In genomic region chr9:100601216-100601615, GRCh38 we compare ENCODE assay signal across 9 cellular contexts. TPM values are rescaled to one million over a fixed set of nuclear protein-coding genes. Genes with fewer than 3 reads are reported as not detected.
DNase-seq lines count a peak whose midpoint lies in the region; ATAC-seq and TF ChIP-seq lines count a peak whose summit lies in the region.
"Had no signal": no experiment of that assay in that cellular context is flagged by ENCODE, and none has a peak within 500 bp of the region (broad histone marks: within the 10 kb centered on the region; RNA-seq: fewer than 3 reads in every experiment).

No MANE protein-coding gene starts in this region.

- H3K4me3 ChIP-seq in epithelial cell of proximal tubule (ENCODE audit: low read depth, low read length): no peak overlapping the region
- H3K4me3 ChIP-seq in effector memory CD4-positive, alpha-beta T cell (ENCODE audit: insufficient read depth, low read depth, low read length, poor library complexity, severe bottlenecking): no peak overlapping the region

- H3K4me1 ChIP-seq in effector memory CD4-positive, alpha-beta T cell (ENCODE audit: control insufficient read depth, insufficient read depth, low read length, poor library complexity, severe bottlenecking): no peaks in the 10 kb centered on the region

- no peaks in the 10 kb centered on the region for H3K9me3 Mint-ChIP-seq in CD4-positive, alpha-beta T cell
- H3K9me3 Mint-ChIP-seq in neural crest cell: no peaks in the 10 kb centered on the region

- CTCF ChIA-PET in CD4-positive, alpha-beta T cell (lab: Charles Lee): no interaction called here

- no peak overlapping the region for H3K27ac ChIP-seq in CD4-positive, alpha-beta T cell (ENCODE audit: low read depth, low read length)
- H3K27ac ChIP-seq in effector memory CD4-positive, alpha-beta T cell (ENCODE audit: insufficient read depth, low read length, poor library complexity, severe bottlenecking): no peak overlapping the region
- H3K27ac ChIP-seq: neutrophil had no signal

- TF ChIP-seq CTCF in CD4-positive, alpha-beta T cell (IDR thresholded peaks at IDR 0.05): peak; percentile 29
- TF ChIP-seq CTCF in epithelial cell of proximal tubule (conservative IDR thresholded peaks at IDR 0.05; ENCODE audit: low read depth, low read length) (peak; percentile 84), neural crest cell (conservative IDR thresholded peaks at IDR 0.05) (peak; percentile 72)

- H3K27me3 ChIP-seq in CD4-positive, alpha-beta T cell (ENCODE audit: control insufficient read depth, insufficient read depth, low read length): no peaks in the 10 kb centered on the region
- H3K27me3 ChIP-seq in effector memory CD4-positive, alpha-beta T cell (replicated peaks; ENCODE audit: control insufficient read depth, insufficient read depth, low read length, poor library complexity, severe bottlenecking): no peaks in the 10 kb centered on the region

- POLR2A ChIA-PET in CD4-positive, alpha-beta T cell (lab: Charles Lee): no interaction called here

- ATAC-seq in CD4-positive, alpha-beta T cell (ENCODE audit: poor library complexity): no peak
- peak; percentile 70 for ATAC-seq in GM18861 (IDR thresholded peaks at IDR 0.05; ENCODE audit: unreplicated experiment)
- peak; percentile 65 for ATAC-seq in HG03103 (IDR thresholded peaks at IDR 0.05; ENCODE audit: low read depth, unreplicated experiment)

- intact Hi-C loops in CD4-positive, alpha-beta T cell (cut with DNase I, micrococcal nuclease): loop anchor here in 1 of 2 experiments (2.0 kb wide), 1 partner anchor 710 kb away; no protein-coding TSS in a partner anchor

- H3K36me3 ChIP-seq in effector memory CD4-positive, alpha-beta T cell (ENCODE audit: control insufficient read depth, insufficient read depth, low read length): no peaks in the 10 kb centered on the region
- H3K36me3 ChIP-seq: neutrophil had no signal

- no peaks in the 10 kb centered on the region for H3K36me3 Mint-ChIP-seq in CD4-positive, alpha-beta T cell (ENCODE audit: low read depth)
- no peaks in the 10 kb centered on the region for H3K36me3 Mint-ChIP-seq in neural crest cell (ENCODE audit: low read depth)

- DNase-seq in CD4-positive, alpha-beta T cell: peak in 3 of 10 experiments; percentile 15 to 16 (median 15)
- DNase-seq in NCI-H2107 treated with DMSO at 0.1 percent for 48 hours (lab: John Stamatoyannopoulos, UW; ENCODE audit: unreplicated experiment) (peak; percentile 91), T-helper 2 cell (peak in 3 of 5 experiments; percentile 5 to 58 (median 6)), epithelial cell of proximal tubule (ENCODE audit: low read depth) (no peak), neural crest cell (ENCODE audit: low read depth, low spot score) (peak; percentile 52)
- DNase-seq in effector memory CD4-positive, alpha-beta T cell: no peak

- H3K4me3 Mint-ChIP-seq in CD4-positive, alpha-beta T cell: peak overlapping the region; percentile 80
- peak overlapping the region; percentile 44 for H3K4me3 Mint-ChIP-seq in neural crest cell

- no peak overlapping the region for H3K27ac Mint-ChIP-seq in CD4-positive, alpha-beta T cell
- no peak overlapping the region for H3K27ac Mint-ChIP-seq in neural crest cell (ENCODE audit: unreplicated experiment)

- H3K27me3 Mint-ChIP-seq in CD4-positive, alpha-beta T cell: no peaks in the 10 kb centered on the region
- peaks cover 22% of the 10 kb centered on the region for H3K27me3 Mint-ChIP-seq in neural crest cell (ENCODE audit: low read depth)

- H3K9me3 ChIP-seq in CD4-positive, alpha-beta T cell (ENCODE audit: control insufficient read depth, low read length): no peaks in the 10 kb centered on the region
- H3K9me3 ChIP-seq in effector memory CD4-positive, alpha-beta T cell (ENCODE audit: control insufficient read depth, low read length): no peaks in the 10 kb centered on the region
- H3K9me3 ChIP-seq: neutrophil had no signal

- H3K4me1 Mint-ChIP-seq in CD4-positive, alpha-beta T cell (ENCODE audit: low read depth): peaks cover 22% of the 10 kb centered on the region
- H3K4me1 Mint-ChIP-seq in neural crest cell: peaks cover 20% of the 10 kb centered on the region

RNA-seq across cellular contexts. Expression of gene CAVIN4, which starts 23.3 kb away (rescaled TPM):
- under 1 TPM in 1 of 2 experiments, not detected in 1; 0.08 TPM for total RNA-seq in CD4-positive, alpha-beta T cell
- total RNA-seq in epithelial cell of proximal tubule (0.36 and 0.98 TPM in 2 replicates), neural crest cell (7.0 and 7.2 TPM in 2 replicates)

Comparison
In these comparisons a context has a peak if more than half of its experiments do, and no peak if none do; other contexts are left out.
1. DNase-seq: peak in NCI-H2107 treated with DMSO at 0.1 percent for 48 hours (single experiment), T-helper 2 cell (3 of 5) and neural crest cell (single experiment); none in epithelial cell of proximal tubule (single experiment) and effector memory CD4-positive, alpha-beta T cell (0 of 3).
2. CTCF ChIP-seq: peak in every context shown above with its lines; median percentile 84 in epithelial cell of proximal tubule; 72 in neural crest cell; 29 in CD4-positive, alpha-beta T cell.